In the genomic region with DNA sequence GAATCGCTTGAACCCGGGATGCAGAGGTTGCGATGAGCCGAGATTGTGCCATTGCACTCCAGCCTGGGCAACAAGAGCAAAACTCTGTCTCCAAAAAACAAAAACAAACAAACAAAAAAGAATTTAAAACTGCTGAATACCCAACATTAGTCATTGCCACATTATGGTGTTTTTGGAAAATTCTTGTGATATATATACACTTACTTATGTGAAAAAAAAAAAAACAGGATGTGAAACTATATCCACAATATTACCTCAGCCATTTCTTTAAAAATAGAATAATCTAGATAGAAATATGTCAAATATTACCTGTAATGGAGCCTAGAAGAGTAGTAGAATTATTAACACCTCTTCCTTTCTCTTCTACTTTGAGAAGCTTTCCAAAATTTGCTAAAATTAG, we compare ENCODE assay signal across 1 cellular context.
TF ChIP-seq lines count a peak whose summit lies in the region.

No MANE protein-coding gene starts in this region.

TF ChIP-seq in GM12878, 131 proteins besides CTCF, POLR2A, EP300 and RAD21 (continued from another document):
- TF ChIP-seq IRF5 (IDR thresholded peaks at IDR 0.05; ENCODE audit: borderline replicate concordance) (no peak), IKZF2 (IDR thresholded peaks at IDR 0.05) (peak in 1 of 2 experiments; percentile 23; a peak in 1 of 4 replicates), SUZ12 (IDR thresholded peaks at IDR 0.05; ENCODE audit: unreplicated experiment) (no peak), ATF7 (IDR thresholded peaks at IDR 0.05; ENCODE audit: low read depth) (peak; percentile 47; the same call in 1 of the 2 replicates)
